Comparison of ENCODE assay signal across 8 cellular contexts in the genomic region with DNA sequence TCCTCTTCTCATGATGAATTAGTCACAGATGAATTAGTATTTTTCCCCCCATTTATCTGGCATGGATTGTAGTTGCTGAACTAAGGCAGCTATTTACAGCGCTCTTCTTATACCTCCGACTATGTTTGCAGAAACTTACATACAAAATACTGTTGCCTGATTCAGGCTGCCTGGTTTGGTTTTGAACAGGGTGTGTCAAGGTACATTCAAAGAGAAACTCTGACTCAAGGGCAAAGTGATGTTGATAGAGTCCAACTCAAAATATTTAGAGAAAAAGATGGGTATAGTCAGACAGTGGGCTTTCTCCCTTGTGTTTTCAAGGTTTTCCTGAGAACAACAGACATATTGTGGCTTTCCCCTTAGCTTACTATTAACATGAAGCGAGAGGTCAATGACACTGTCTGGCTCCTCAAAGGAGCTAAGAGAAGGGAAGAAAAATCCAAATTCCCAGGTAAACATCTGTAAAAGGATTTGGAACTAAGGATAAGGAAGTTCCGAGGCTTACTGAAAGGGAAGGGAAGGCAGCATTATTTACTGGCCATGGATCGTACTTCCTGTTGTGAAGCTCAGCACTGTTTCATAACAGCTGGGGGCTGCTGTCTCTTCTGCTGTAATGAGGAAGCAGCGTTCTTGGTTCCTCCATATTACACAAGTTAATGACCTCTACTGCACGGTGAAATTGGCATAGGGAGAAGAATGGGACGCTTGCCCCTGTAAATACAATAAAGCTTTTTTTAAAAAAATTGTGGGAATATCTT. TPM values are rescaled to one million over a fixed set of nuclear protein-coding genes. Genes with fewer than 3 reads are reported as not detected.
DNase-seq lines count a peak whose midpoint lies in the region; ATAC-seq and TF ChIP-seq lines count a peak whose summit lies in the region.

No MANE protein-coding gene starts in this region.

- TF ChIP-seq CTCF in Calu3 (IDR thresholded peaks at IDR 0.05; ENCODE audit: unreplicated experiment): no peak
- TF ChIP-seq CTCF in VCaP (conservative IDR thresholded peaks at IDR 0.05): no peak
- TF ChIP-seq CTCF in progenitor cell of endocrine pancreas (IDR thresholded peaks at IDR 0.05; ENCODE audit: unreplicated experiment): no peak
- no peak for TF ChIP-seq CTCF in ascending aorta (IDR thresholded peaks at IDR 0.05)

- intact Hi-C loops in Calu3 (cut with micrococcal nuclease; ENCODE audit: unreplicated experiment) (no loop called here), ascending aorta (cut with DNase I) (no loop called here)

- DNase-seq in Calu3 (no peak), medulla oblongata (ENCODE audit: extremely low spot score) (peak; percentile 62), HuH-7 (ENCODE audit: low spot score) (no peak), progenitor cell of endocrine pancreas (ENCODE audit: low spot score, unreplicated experiment) (no peak), ascending aorta (ENCODE audit: low spot score in 2 of 2) (no peak)

- no peaks in the 10 kb centered on the region for H3K9me3 ChIP-seq in ascending aorta

- H3K4me3 Mint-ChIP-seq in Calu3 (ENCODE audit: low read depth, unreplicated experiment) (no peak overlapping the region), progenitor cell of endocrine pancreas (ENCODE audit: low read depth) (no peak overlapping the region)

- CTCF ChIA-PET in Calu3 (lab: Charles Lee): interaction anchor here (0.9 kb wide), 1 partner anchor 67 kb away, joined by 3 read pairs; no protein-coding TSS in a partner anchor

- H3K27me3 Mint-ChIP-seq in Calu3 (ENCODE audit: unreplicated experiment) (no peaks in the 10 kb centered on the region), progenitor cell of endocrine pancreas (no peaks in the 10 kb centered on the region)

- peak; percentile 94 for ATAC-seq in GM19438 (IDR thresholded peaks at IDR 0.05; ENCODE audit: low read depth, unreplicated experiment)
- peak; percentile 80 for ATAC-seq in HG03460 (IDR thresholded peaks at IDR 0.05; ENCODE audit: unreplicated experiment)

- H3K36me3 Mint-ChIP-seq in Calu3 (ENCODE audit: insufficient read depth, unreplicated experiment): peaks cover 5% of the 10 kb centered on the region
- H3K36me3 Mint-ChIP-seq in progenitor cell of endocrine pancreas (ENCODE audit: insufficient read depth): no peaks in the 10 kb centered on the region

- no TSS peak for BruUV-seq in Calu3 (replicated peaks; lab: Mats Ljungman, UMichigan)

- H3K27ac Mint-ChIP-seq in Calu3 (ENCODE audit: unreplicated experiment) (peak overlapping the region; percentile 19), progenitor cell of endocrine pancreas (no peak overlapping the region)

- H3K4me1 Mint-ChIP-seq in Calu3 (ENCODE audit: low read depth, unreplicated experiment): peaks cover 60% of the 10 kb centered on the region
- H3K4me1 Mint-ChIP-seq in progenitor cell of endocrine pancreas (ENCODE audit: low read depth): peaks cover 24% of the 10 kb centered on the region

- H3K4me3 ChIP-seq in ascending aorta: no peak overlapping the region

- H3K4me1 ChIP-seq in ascending aorta: no peaks in the 10 kb centered on the region

- H3K36me3 ChIP-seq in ascending aorta: no peaks in the 10 kb centered on the region

- H3K9me3 Mint-ChIP-seq in Calu3 (ENCODE audit: low read depth, unreplicated experiment) (no peaks in the 10 kb centered on the region), progenitor cell of endocrine pancreas (ENCODE audit: low read depth) (peaks cover 5% of the 10 kb centered on the region)

- peak overlapping the region; percentile 3; the same call in 1 of the 2 replicates for H3K27ac ChIP-seq in VCaP
- no peak overlapping the region for H3K27ac ChIP-seq in ascending aorta

- H3K27me3 ChIP-seq in ascending aorta: no peaks in the 10 kb centered on the region

RNA-seq across cellular contexts. Expression of gene FAM9C, which starts 30.9 kb away (rescaled TPM):
- total RNA-seq in Calu3 (2022) (not detected in 2 replicates), progenitor cell of endocrine pancreas (not detected in 2 replicates), ascending aorta (not detected)

RNA-seq across cellular contexts. Expression of gene TMSB4X, which starts 38.6 kb away (rescaled TPM):
- 5,274 and 5,368 TPM in 2 replicates for total RNA-seq in Calu3 (2022)
- 1,699 and 1,780 TPM in 2 replicates for total RNA-seq in progenitor cell of endocrine pancreas
- total RNA-seq in ascending aorta: 2,397 TPM
